In the genomic region with DNA sequence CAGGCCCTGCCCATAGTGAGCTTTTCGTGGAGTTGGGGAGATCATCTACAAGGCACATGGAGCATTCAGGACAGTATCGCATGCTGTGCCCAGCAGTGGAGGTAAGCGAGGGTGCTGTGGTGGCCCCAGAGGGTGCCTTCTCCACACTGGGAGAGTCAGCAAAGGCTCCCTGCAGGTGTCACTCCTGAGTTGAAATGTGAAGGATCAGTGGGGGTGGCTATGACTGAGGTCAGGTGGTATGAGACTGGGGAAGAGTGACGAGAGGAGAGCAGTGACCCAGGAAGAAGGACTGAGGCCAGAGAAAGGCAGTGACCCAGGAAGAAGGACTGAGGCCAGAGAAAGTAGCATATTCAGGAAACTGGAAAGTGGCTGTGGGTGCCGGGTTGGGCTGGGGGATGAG, we compare ENCODE assay signal across 29 cellular contexts. TPM values are rescaled to one million over a fixed set of nuclear protein-coding genes. Genes with fewer than 3 reads are reported as not detected.
"Had no signal": no experiment of that assay in that cellular context is flagged by ENCODE, and none has a peak within 500 bp of the region (broad histone marks: within the 10 kb centered on the region; RNA-seq: fewer than 3 reads in every experiment).

No MANE protein-coding gene starts in this region.

- H3K4me1 ChIP-seq: Peyer's patch had no signal

- H3K9me3 ChIP-seq: Peyer's patch, SJSA1 had no signal

- DNase-seq: activated CD4-positive, alpha-beta memory T cell treated with anti-CD3 and anti-CD28 coated beads for 36 hours; activated CD4-positive, alpha-beta T cell treated with anti-CD3 and anti-CD28 coated beads, Interleukin-2, amount 10 ng/mL, durations not matched to agents 7 days and 5 days; activated CD4-positive, CD25-positive, alpha-beta regulatory T cell; activated CD8-positive, alpha-beta memory T cell treated with anti-CD3 and anti-CD28 coated beads for 24 hours; activated effector memory CD4-positive, alpha-beta T cell treated with anti-CD3 and anti-CD28 coated beads, Interleukin-2, amount 50 U/mL, for 16 hours; activated naive CD4-positive, alpha-beta T cell treated with anti-CD3 and anti-CD28 coated beads for 36 hours; activated T-cell treated with anti-CD3 and anti-CD28 coated beads, Interleukin-2, amount 50 U/mL, for 4 hours; amygdala; Karpas-422; MM.1S; NCI-H1105; NCI-H1436; NCI-H1694 treated with DMSO at 0.1 percent for 48 hours; NCI-H2029 treated with DMSO at 0.1 percent for 48 hours; NCI-H345; NCI-H510A; NCI-H69; NK-92 treated with Interleukin-12 subunit alpha and Interleukin-12 subunit beta, amount 100 ng/mL, for 24 hours; Peyer's patch; Right ventricle myocardium superior; SW 1271; T-helper 2 cell; T1000 had no signal

- H3K36me3 ChIP-seq: cardiac muscle cell, Peyer's patch, SJSA1 had no signal

- FAIRE-seq: astrocyte, TTC549 had no signal

- H3K27me3 ChIP-seq: cardiac muscle cell, Peyer's patch, SJSA1 had no signal

- H3K27ac ChIP-seq: cardiac muscle cell, Peyer's patch, RWPE1, SJSA1, VCaP had no signal

- H3K4me3 ChIP-seq: cardiac muscle cell, Peyer's patch, SJSA1 had no signal

RNA-seq across cellular contexts. Expression of gene SPAG17, which starts 53.0 kb away (rescaled TPM):
- total RNA-seq: activated CD4-positive, alpha-beta memory T cell treated with anti-CD3 and anti-CD28 coated beads for 36 hours; activated CD4-positive, alpha-beta T cell treated with anti-CD3 and anti-CD28 coated beads, Interleukin-2, amount 10 ng/mL, durations not matched to agents 7 days and 5 days; activated naive CD4-positive, alpha-beta T cell treated with anti-CD3 and anti-CD28 coated beads for 36 hours; activated T-cell treated with anti-CD3 and anti-CD28 coated beads, Interleukin-2, amount 50 U/mL, for 4 hours; Peyer's patch; Right ventricle myocardium superior; SJSA1 had no signal
